In genomic region chr2:212811946-212812345, GRCh38 we compare ENCODE assay signal across 15 cellular contexts.
"Had no signal": no experiment of that assay in that cellular context is flagged by ENCODE, and none has a peak within 500 bp of the region (broad histone marks: within the 10 kb centered on the region; RNA-seq: fewer than 3 reads in every experiment).

No MANE protein-coding gene starts in this region.

- H3K4me1 Mint-ChIP-seq: nephron had no signal

- H3K4me3 ChIP-seq: gastrocnemius medialis, left ventricle myocardium inferior had no signal

- H3K4me1 ChIP-seq: left ventricle myocardium inferior had no signal

- H3K36me3 Mint-ChIP-seq: activated naive CD8-positive, alpha-beta T cell treated with anti-CD3 and anti-CD28 coated beads, Interleukin-2, amount 10 ng/mL, durations not matched to agents 7 days and 5 days; memory B cell had no signal

- H3K9me3 Mint-ChIP-seq: activated B cell treated with CpG ODN at 0.5 μM for 24 hours; activated CD8-positive, alpha-beta T cell treated with anti-CD3 and anti-CD28 coated beads for 36 hours; memory B cell; nephron had no signal

- H3K36me3 ChIP-seq: brain microvascular endothelial cell, gastrocnemius medialis, left ventricle myocardium inferior had no signal

- H3K27ac ChIP-seq: brain microvascular endothelial cell, epithelial cell of prostate, gastrocnemius medialis, left ventricle myocardium inferior had no signal

- H3K27me3 Mint-ChIP-seq: activated B cell treated with CpG ODN at 0.5 μM for 24 hours, memory B cell had no signal

- ATAC-seq: activated CD8-positive, alpha-beta T cell treated with anti-CD3 and anti-CD28 coated beads for 36 hours; gastrocnemius medialis had no signal

- H3K27me3 ChIP-seq: brain microvascular endothelial cell, gastrocnemius medialis had no signal

- H3K9me3 ChIP-seq: gastrocnemius medialis had no signal

- H3K27ac Mint-ChIP-seq: activated B cell treated with CpG ODN at 0.5 μM for 24 hours; activated CD8-positive, alpha-beta T cell treated with anti-CD3 and anti-CD28 coated beads for 36 hours; activated naive CD8-positive, alpha-beta T cell treated with anti-CD3 and anti-CD28 coated beads, Interleukin-2, amount 10 ng/mL, durations not matched to agents 7 days and 5 days; memory B cell; nephron had no signal

- H3K4me3 Mint-ChIP-seq: activated B cell treated with CpG ODN at 0.5 μM for 24 hours; activated CD8-positive, alpha-beta T cell treated with anti-CD3 and anti-CD28 coated beads for 36 hours; activated naive CD8-positive, alpha-beta T cell treated with anti-CD3 and anti-CD28 coated beads, Interleukin-2, amount 10 ng/mL, durations not matched to agents 7 days and 5 days; memory B cell; nephron had no signal

- DNase-seq: activated B cell treated with CpG ODN at 0.5 μM for 24 hours; activated CD4-positive, alpha-beta T cell treated with anti-CD3 and anti-CD28 coated beads for 48 hours; activated CD8-positive, alpha-beta T cell treated with anti-CD3 and anti-CD28 coated beads for 36 hours; activated naive CD8-positive, alpha-beta T cell treated with anti-CD3 and anti-CD28 coated beads, Interleukin-2, amount 10 ng/mL, durations not matched to agents 7 days and 5 days; activated T-cell treated with anti-CD3 and anti-CD28 coated beads, Interleukin-2, amount 50 U/mL, for 48 hours; brain microvascular endothelial cell; cerebellar nuclear complex; effector CD8-positive, alpha-beta T cell; gastrocnemius medialis; kidney; left ventricle myocardium inferior; stimulated activated CD4-positive, alpha-beta T cell treated with anti-CD3 and anti-CD28 coated beads, Interleukin-2, amount 100 ng/mL, for 24 hours had no signal
